In the genomic region with DNA sequence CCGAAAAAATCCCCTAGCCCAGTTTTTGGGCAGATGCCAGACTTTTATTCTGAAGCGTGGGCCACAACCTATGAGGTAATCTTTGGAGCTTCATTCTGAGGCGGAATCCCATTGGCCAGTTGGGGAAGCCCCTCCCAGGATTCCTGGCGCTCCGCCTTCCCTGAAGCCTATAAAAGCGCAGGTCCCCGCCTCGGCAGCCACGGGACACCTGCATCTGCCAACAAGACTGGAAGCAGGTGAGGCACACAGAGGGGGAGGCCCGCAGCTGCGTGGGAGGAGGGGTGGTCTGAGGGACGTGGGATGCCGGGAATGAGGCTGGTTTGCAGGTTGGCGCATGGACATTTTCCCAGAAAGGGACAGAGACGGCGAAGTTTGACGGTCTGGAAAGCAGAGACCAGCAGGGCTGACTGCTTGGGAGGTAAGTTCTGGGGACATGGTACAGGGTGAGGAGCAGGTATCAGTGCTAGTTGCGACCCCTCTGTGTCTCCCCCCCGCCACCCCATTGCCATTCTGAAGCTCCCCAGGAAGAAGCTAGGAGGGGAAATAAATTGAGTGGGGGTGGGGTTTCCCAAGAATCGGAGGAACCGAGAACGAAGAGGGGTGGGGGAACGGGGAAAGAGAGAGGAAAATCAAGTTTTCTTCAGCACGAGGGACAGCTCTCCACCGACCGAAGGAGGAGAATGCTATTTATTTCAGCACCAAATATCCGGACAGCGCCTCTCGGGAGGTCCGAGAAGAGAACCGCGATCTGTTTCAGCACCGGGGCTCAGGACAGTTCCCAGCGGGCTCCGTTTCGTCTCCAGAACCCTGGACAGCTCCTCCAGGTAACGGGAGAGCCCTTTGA, we compare ENCODE assay signal across 8 cellular contexts. TPM values are rescaled to one million over a fixed set of nuclear protein-coding genes. Genes with fewer than 3 reads are reported as not detected.
A peak's percentile ranks its signal among the peaks of the same experiment; 100 is the strongest.
DNase-seq lines count a peak whose midpoint lies in the region; ATAC-seq and TF ChIP-seq lines count a peak whose summit lies in the region.

No MANE protein-coding gene starts in this region.

- H3K36me3 ChIP-seq in CD8-positive, alpha-beta memory T cell (ENCODE audit: insufficient read depth, low read length) = no peaks in the 10 kb centered on the region

- H3K27me3 ChIP-seq in CD8-positive, alpha-beta memory T cell (ENCODE audit: insufficient read depth, low read length, poor library complexity, severe bottlenecking) = no peaks in the 10 kb centered on the region

- H3K9me3 Mint-ChIP-seq in CD8-positive, alpha-beta memory T cell = peaks cover 0 to 3% (median 0%) of the 10 kb centered on the region in 5 donors
- H3K9me3 Mint-ChIP-seq in IgD-negative memory B cell (peaks cover 0 to 2% (median 0%) of the 10 kb centered on the region in 3 donors), nephron progenitor cell (no peaks in the 10 kb centered on the region)

- H3K4me1 ChIP-seq in CD8-positive, alpha-beta memory T cell (ENCODE audit: insufficient read depth, low read length) = no peaks in the 10 kb centered on the region

- peak; percentile 70 to 83 (median 74) for DNase-seq in CD8-positive, alpha-beta memory T cell
- DNase-seq in OCI-M1 (lab: John Stamatoyannopoulos, UW) (peak; percentile 98), activated T-helper 1 cell treated with Interleukin-2 at 50 U/mL for 16 hours (ENCODE audit: low read depth) (peak; percentile 58), fibroblast of the conjunctiva (ENCODE audit: low read depth) (peak; percentile 69), nephron progenitor cell (peak; percentile 98)
- DNase-seq in stimulated activated naive CD4-positive, alpha-beta T cell (lab: John Stamatoyannopoulos, UW) = peak; percentile 65 to 86 (median 80)

- TF ChIP-seq CTCF in nephron progenitor cell (IDR thresholded peaks at IDR 0.05) = no peak

- peaks cover 14 to 29% of the 10 kb centered on the region in 2 donors for H3K27me3 Mint-ChIP-seq in CD8-positive, alpha-beta memory T cell
- H3K27me3 Mint-ChIP-seq in IgD-negative memory B cell (peaks cover 11% of the 10 kb centered on the region), nephron progenitor cell (ENCODE audit: low read depth, poor library complexity) (peaks cover 53% of the 10 kb centered on the region)

- H3K4me3 Mint-ChIP-seq in CD8-positive, alpha-beta memory T cell = peak overlapping the region in 1 of 7 donors; percentile 44
- H3K4me3 Mint-ChIP-seq in IgD-negative memory B cell = no peak overlapping the region
- H3K4me3 Mint-ChIP-seq in nephron progenitor cell = no peak overlapping the region

- no peaks in the 10 kb centered on the region for H3K9me3 ChIP-seq in CD8-positive, alpha-beta memory T cell (ENCODE audit: low read length)

- peaks cover 4 to 5% (median 5%) of the 10 kb centered on the region in 3 donors for H3K4me1 Mint-ChIP-seq in CD8-positive, alpha-beta memory T cell
- peaks cover 0 to 5% (median 0%) of the 10 kb centered on the region in 3 donors for H3K4me1 Mint-ChIP-seq in IgD-negative memory B cell
- peaks cover 2% of the 10 kb centered on the region for H3K4me1 Mint-ChIP-seq in nephron progenitor cell

- H3K27ac ChIP-seq in CD8-positive, alpha-beta memory T cell (ENCODE audit: low read depth, low read length) = no peak overlapping the region

- ATAC-seq in HG03378 (IDR thresholded peaks at IDR 0.05; ENCODE audit: unreplicated experiment) = no peak

- POLR2A ChIA-PET in CD8-positive, alpha-beta memory T cell (lab: Charles Lee) = no interaction called here

- no peak overlapping the region for H3K4me3 ChIP-seq in CD8-positive, alpha-beta memory T cell (ENCODE audit: low read length)

- CTCF ChIA-PET in CD8-positive, alpha-beta memory T cell (lab: Charles Lee) = interaction anchor here (0.9 kb wide), 1 partner anchor 22 kb away, joined by 3 read pairs; a partner anchor contains a TSS

- no peak overlapping the region for H3K27ac Mint-ChIP-seq in CD8-positive, alpha-beta memory T cell
- peak overlapping the region in 2 of 3 donors; percentile 3 to 83 for H3K27ac Mint-ChIP-seq in IgD-negative memory B cell
- H3K27ac Mint-ChIP-seq in nephron progenitor cell = no peak overlapping the region

- no peaks in the 10 kb centered on the region for H3K36me3 Mint-ChIP-seq in CD8-positive, alpha-beta memory T cell
- peaks cover 2% of the 10 kb centered on the region for H3K36me3 Mint-ChIP-seq in IgD-negative memory B cell
- H3K36me3 Mint-ChIP-seq in nephron progenitor cell (ENCODE audit: low read depth) = no peaks in the 10 kb centered on the region

RNA-seq across cellular contexts. Expression of a gene that starts 22.4 kb away (rescaled TPM):
- 10 to 100 TPM; 25.5 to 26.0 TPM for total RNA-seq in CD8-positive, alpha-beta memory T cell
- polyA plus RNA-seq in CD8-positive, alpha-beta memory T cell = 4.3 TPM
- 4.1 TPM for polyA plus RNA-seq in IgD-negative memory B cell

RNA-seq across cellular contexts. Expression of a gene that starts 45.5 kb away (rescaled TPM):
- total RNA-seq in CD8-positive, alpha-beta memory T cell = 100 to 1,000 TPM; 105 TPM
- 32.1 TPM for polyA plus RNA-seq in CD8-positive, alpha-beta memory T cell
- polyA plus RNA-seq in IgD-negative memory B cell = 40.5 TPM

Comparison
In these comparisons a context has a peak if more than half of its experiments do, and no peak if none do; other contexts are left out.
1. H3K27ac Mint-ChIP-seq: peak in IgD-negative memory B cell (2 of 3); none in CD8-positive, alpha-beta memory T cell (0 of 8) and nephron progenitor cell (single experiment).
2. Peak in every context shown above with its lines, with median percentiles within 50 percentile points of each other: DNase-seq.